ENCODE assay signal across 8 cellular contexts in genomic region chr11:34250732-34251639, GRCh38.
DNase-seq lines count a peak whose midpoint lies in the region; ATAC-seq and TF ChIP-seq lines count a peak whose summit lies in the region.

No MANE protein-coding gene starts in this region.

- H3K27ac ChIP-seq in esophagus squamous epithelium (peak overlapping the region in 3 of 4 donors; percentile 49 to 73 (median 58)), thoracic aorta (peak overlapping the region; percentile 57 to 75)

- H3K36me3 ChIP-seq in esophagus squamous epithelium, result no peaks in the 10 kb centered on the region
- H3K36me3 ChIP-seq in thoracic aorta, result no peaks in the 10 kb centered on the region

- TF ChIP-seq CTCF in esophagus squamous epithelium (IDR thresholded peaks at IDR 0.05) (no peak), thoracic aorta (IDR thresholded peaks at IDR 0.05) (no peak)

- peak overlapping the region in 1 of 4 donors; percentile 42 for H3K4me3 ChIP-seq in esophagus squamous epithelium
- peak overlapping the region; percentile 60 for H3K4me3 ChIP-seq in thoracic aorta

- intact Hi-C loops in esophagus squamous epithelium (cut with DNase I), result no loop called here

- WGBS in esophagus squamous epithelium, 2 donors, result 30 to 41% methylated on average over 6 to 9 of the region's 11 CpGs

- no peaks in the 10 kb centered on the region for H3K9me3 ChIP-seq in esophagus squamous epithelium
- H3K9me3 ChIP-seq in thoracic aorta, result no peaks in the 10 kb centered on the region

- DNase-seq in NCI-H69 (lab: John Stamatoyannopoulos, UW), result peak; percentile 77
- DNase-seq in activated CD8-positive, alpha-beta memory T cell treated with anti-CD3 and anti-CD28 coated beads, Interleukin-2, amount 50 U/mL, for 24 hours (ENCODE audit: extremely low read depth), result peak; percentile 51
- DNase-seq in esophagus squamous epithelium (lab: John Stamatoyannopoulos, UW), result no peak
- DNase-seq in occipital lobe (lab: John Stamatoyannopoulos, UW), result peak; percentile 20
- peak; percentile 43 for DNase-seq in thoracic aorta (ENCODE audit: low spot score)
- DNase-seq in SHP77 (lab: John Stamatoyannopoulos, UW), result no peak

- H3K4me1 ChIP-seq in esophagus squamous epithelium (peaks cover 9 to 28% (median 13%) of the 10 kb centered on the region in 3 donors), thoracic aorta (ENCODE audit: control insufficient read depth in 1 of 2, low read depth in 2 of 2) (peaks cover 18 to 46% of the 10 kb centered on the region in 2 donors)

- no peak for TF ChIP-seq POLR2A in esophagus squamous epithelium (IDR thresholded peaks at IDR 0.05)

- H3K27me3 ChIP-seq in esophagus squamous epithelium (no peaks in the 10 kb centered on the region), thoracic aorta (replicated peaks; ENCODE audit: insufficient read depth) (no peaks in the 10 kb centered on the region)

- peak; percentile 69 for ATAC-seq in GM18508 (IDR thresholded peaks at IDR 0.05; ENCODE audit: insufficient read depth, unreplicated experiment)
- peak; percentile 71 for ATAC-seq in HG02763 (IDR thresholded peaks at IDR 0.05; ENCODE audit: unreplicated experiment)
- ATAC-seq in thoracic aorta (ENCODE audit: insufficient number of reproducible peaks, low FRiP score, low read depth), result peak; percentile 93

Comparison
In these comparisons a context has a peak if more than half of its experiments do, and no peak if none do; other contexts are left out.
1. DNase-seq: peak in NCI-H69 (single experiment), activated CD8-positive, alpha-beta memory T cell treated with anti-CD3 and anti-CD28 coated beads, Interleukin-2, amount 50 U/mL, for 24 hours (single experiment), occipital lobe (single experiment) and thoracic aorta (single experiment); none in esophagus squamous epithelium (single experiment) and SHP77 (0 of 2).
2. Peak in every context shown above with its lines, with median percentiles within 50 percentile points of each other: ATAC-seq.